Comparison of ENCODE assay signal across 8 cellular contexts in genomic region chr11:83285131-83285770, GRCh38. TPM values are rescaled to one million over a fixed set of nuclear protein-coding genes. Genes with fewer than 3 reads are reported as not detected.
DNase-seq lines count a peak whose midpoint lies in the region; ATAC-seq, FAIRE-seq and TF ChIP-seq lines count a peak whose summit lies in the region.

No MANE protein-coding gene starts in this region.

- TSS peak; percentile 60 for BruUV-seq in K562 (replicated peaks; lab: Mats Ljungman, UMichigan)

- peak overlapping the region; percentile 63 to 89 (median 74) for H3K4me3 ChIP-seq in BLaER1 treated with 17β-estradiol and CSF1 and Interleukin-3, amounts not matched to agents 10 nM and 100 nM
- H3K4me3 ChIP-seq in K562, result peak overlapping the region; percentile 76
- H3K4me3 ChIP-seq in liver (ENCODE audit: low read depth in 1 of 3, low read length in 3 of 3), result peak overlapping the region; percentile 83 to 94 (median 94)
- peak overlapping the region; percentile 70 to 92 (median 84) for H3K4me3 ChIP-seq in upper lobe of left lung

- DNase-seq in K562 (ENCODE audit: extremely low read depth in 1 of 4, low spot score in 3 of 4), result no peak
- DNase-seq in upper lobe of left lung, result no peak
- no peak for DNase-seq in SIG-M5 (lab: John Stamatoyannopoulos, UW)
- no peak for DNase-seq in H54 (ENCODE audit: insufficient read length, low spot score)

- peaks cover 38 to 61% (median 50%) of the 10 kb centered on the region in 10 experiments for H3K4me1 ChIP-seq in BLaER1 treated with 17β-estradiol and CSF1 and Interleukin-3, amounts not matched to agents 10 nM and 100 nM
- H3K4me1 ChIP-seq in K562 (replicated peaks in 1 of 2; ENCODE audit: control insufficient read depth in 2 of 2, insufficient read depth in 2 of 2, low read length in 2 of 2) (peaks cover 6 to 11% of the 10 kb centered on the region in 2 experiments; a peak in 4 of 5 replicates), liver (ENCODE audit: control insufficient read depth in 4 of 4, insufficient read depth in 4 of 4, low read length in 3 of 4) (peaks cover 9 to 50% (median 27%) of the 10 kb centered on the region in 4 donors), upper lobe of left lung (peaks cover 15 to 40% (median 18%) of the 10 kb centered on the region in 4 donors)

- H3K4me2 ChIP-seq in BLaER1 treated with 17β-estradiol and CSF1 and Interleukin-3, amounts not matched to agents 10 nM and 100 nM, result peak overlapping the region; percentile 84 to 96 (median 89)
- H3K4me2 ChIP-seq in K562 (ENCODE audit: insufficient read depth, low read length), result peak overlapping the region; percentile 95

- H3K9me3 ChIP-seq in BLaER1 treated with 17β-estradiol and CSF1 and Interleukin-3, amounts not matched to agents 10 nM and 100 nM (replicated peaks in 1 of 11), result no peaks in the 10 kb centered on the region; a peak in 1 of 22 replicates
- no peaks in the 10 kb centered on the region for H3K9me3 ChIP-seq in K562 (replicated peaks; ENCODE audit: control insufficient read depth, insufficient read depth, low read depth, low read length)
- H3K9me3 ChIP-seq in liver (ENCODE audit: control insufficient read depth in 4 of 4, low read length in 3 of 4), result no peaks in the 10 kb centered on the region
- H3K9me3 ChIP-seq in upper lobe of left lung, result no peaks in the 10 kb centered on the region

- no peaks in the 10 kb centered on the region for H3K9me1 ChIP-seq in K562 (ENCODE audit: control insufficient read depth, insufficient read depth, low read length)

- peaks cover 29% of the 10 kb centered on the region for H3K79me2 ChIP-seq in K562 (ENCODE audit: control insufficient read depth, insufficient read depth, low read length)

- H3K27me3 ChIP-seq in BLaER1 treated with 17β-estradiol and CSF1 and Interleukin-3, amounts not matched to agents 10 nM and 100 nM, result no peaks in the 10 kb centered on the region
- H3K27me3 ChIP-seq in K562 (ENCODE audit: control insufficient read depth in 2 of 2, insufficient read depth in 2 of 2, low read length in 2 of 2), result no peaks in the 10 kb centered on the region
- H3K27me3 ChIP-seq in liver (ENCODE audit: control insufficient read depth in 4 of 4, insufficient read depth in 4 of 4, low read length in 3 of 4), result no peaks in the 10 kb centered on the region
- H3K27me3 ChIP-seq in upper lobe of left lung, result no peaks in the 10 kb centered on the region

- POLR2A ChIA-PET in K562 (lab: Yijun Ruan, JAX), result interaction anchor here (0.7 to 1.4 kb wide), 6 partner anchors 17 to 1270 kb away, joined by 3 to 4 read pairs (median 3); partner anchors contain the start of gene ANKRD42

- TF ChIP-seq CTCF in K562 (IDR thresholded peaks at IDR 0.05 in 2 of 3, conservative IDR thresholded peaks at IDR 0.05 in 1 of 3; ENCODE audit: insufficient read depth in 2 of 3, low read depth in 1 of 3, low read length in 3 of 3) (no peak), liver (IDR thresholded peaks at IDR 0.05; ENCODE audit: low read depth, low read length, missing input control) (no peak), upper lobe of left lung (IDR thresholded peaks at IDR 0.05) (no peak)

- 0% methylated on average over 22 of the region's 22 CpGs for WGBS in K562 (ENCODE audit: insufficient coverage, low coverage, missing lambda C conversion rate)
- 1% methylated on average over 22 of the region's 22 CpGs for WGBS in liver
- 1 to 2% methylated on average over 14 to 22 of the region's 22 CpGs for WGBS in upper lobe of left lung, 2 donors

- ATAC-seq in GM19463 (IDR thresholded peaks at IDR 0.05; ENCODE audit: unreplicated experiment) (peak; percentile 42), HG03520 (IDR thresholded peaks at IDR 0.05; ENCODE audit: unreplicated experiment) (peak; percentile 29), K562 (peak; percentile 70), upper lobe of left lung (ENCODE audit: low FRiP score in 2 of 2) (peak; percentile 74 to 85)

- TF ChIP-seq RAD21 in K562 (CRISPR knock-in tag; conservative IDR thresholded peaks at IDR 0.05 in 1 of 2, IDR thresholded peaks at IDR 0.05 in 1 of 2), result no peak
- no peak for TF ChIP-seq RAD21 in liver (IDR thresholded peaks at IDR 0.05)

- peaks cover 0 to 17% (median 0%) of the 10 kb centered on the region in 11 experiments; a peak in 4 of 22 replicates for H4K20me1 ChIP-seq in BLaER1 treated with 17β-estradiol and CSF1 and Interleukin-3, amounts not matched to agents 10 nM and 100 nM
- no peaks in the 10 kb centered on the region for H4K20me1 ChIP-seq in K562 (replicated peaks; ENCODE audit: control insufficient read depth, insufficient read depth, low read length)

- peaks cover 1 to 22% (median 9%) of the 10 kb centered on the region in 11 experiments; a peak in 13 of 22 replicates for H3K36me3 ChIP-seq in BLaER1 treated with 17β-estradiol and CSF1 and Interleukin-3, amounts not matched to agents 10 nM and 100 nM
- peaks cover 6% of the 10 kb centered on the region; the same call in 2 of the 3 replicates for H3K36me3 ChIP-seq in K562 (ENCODE audit: control insufficient read depth, insufficient read depth, low read length)
- no peaks in the 10 kb centered on the region for H3K36me3 ChIP-seq in liver (ENCODE audit: control insufficient read depth in 4 of 4, insufficient read depth in 3 of 4, low read depth in 1 of 4, low read length in 3 of 4)
- no peaks in the 10 kb centered on the region for H3K36me3 ChIP-seq in upper lobe of left lung

- H3K27ac ChIP-seq in BLaER1 treated with 17β-estradiol and CSF1 and Interleukin-3, amounts not matched to agents 10 nM and 100 nM, result peak overlapping the region; percentile 92 to 100 (median 96)
- peak overlapping the region; percentile 99 for H3K27ac ChIP-seq in K562 (ENCODE audit: extremely low read depth, low read depth, low read length)
- peak overlapping the region; percentile 98 to 99 for H3K27ac ChIP-seq in liver (ENCODE audit: low read depth in 1 of 2, low read length in 2 of 2)
- H3K27ac ChIP-seq in upper lobe of left lung, result peak overlapping the region; percentile 90 to 99 (median 98)

- CTCF ChIA-PET in K562 (lab: Yijun Ruan, JAX; ENCODE audit: low intra/inter-chr PET ratio), result no interaction called here

- TF ChIP-seq EP300 in K562 (IDR thresholded peaks at IDR 0.05; ENCODE audit: low read length) (no peak), upper lobe of left lung (IDR thresholded peaks at IDR 0.05) (no peak)

- peak overlapping the region; percentile 100 for H2AFZ ChIP-seq in K562 (ENCODE audit: low read depth, low read length)

- peak overlapping the region; percentile 91 to 99 (median 95) for H3K9ac ChIP-seq in BLaER1 treated with 17β-estradiol and CSF1 and Interleukin-3, amounts not matched to agents 10 nM and 100 nM
- peak overlapping the region; percentile 97 to 98 for H3K9ac ChIP-seq in K562 (ENCODE audit: insufficient read depth in 1 of 2, low read depth in 2 of 2, low read length in 2 of 2)
- H3K9ac ChIP-seq in liver (ENCODE audit: low read depth in 1 of 2, low read length in 2 of 2), result peak overlapping the region; percentile 71 to 91

- TF ChIP-seq POLR2A in K562 (conservative IDR thresholded peaks at IDR 0.05) (no peak), upper lobe of left lung (IDR thresholded peaks at IDR 0.05) (no peak), H54 (IDR thresholded peaks at IDR 0.05; ENCODE audit: low read depth, low read length) (no peak)

- intact Hi-C loops in K562 (cut with micrococcal nuclease), result loop anchor here (2.0 kb wide), 1 partner anchor 384 kb away; the partner anchor contains the start of genes DDIAS and PRCP

- FAIRE-seq in K562 (lab: Jason Lieb, UNC), result no peak
- no peak for FAIRE-seq in H54 (lab: Jason Lieb, UNC)

- in situ Hi-C loops in K562 (cut with MboI), result no loop called here

TF ChIP-seq in K562, 482 proteins besides CTCF, POLR2A, EP300 and RAD21 (continues in another document):
- TF ChIP-seq ARID1B (IDR thresholded peaks at IDR 0.05), result no peak

TF ChIP-seq in liver, 16 proteins besides CTCF, POLR2A, EP300 and RAD21 (continues in another document):
- no peak for TF ChIP-seq EGR1 (IDR thresholded peaks at IDR 0.05; ENCODE audit: low read depth in 2 of 2)

RNA-seq across cellular contexts. Expression of gene CCDC90B, which starts 0.9 kb away (rescaled TPM):
- 17.5 and 35.0 TPM in 2 replicates for total RNA-seq in K562 (2011; cell fraction: chromatin; rRNA removed; ENCODE audit: low replicate concordance)
- total RNA-seq in K562 (2011; cell fraction: nucleolus; rRNA removed), result 17.8 and 19.7 TPM in 2 replicates
- total RNA-seq in K562 (2011; cell fraction: nucleoplasm; rRNA removed), result 24.1 and 28.1 TPM in 2 replicates
- 38.1 and 42.6 TPM in 2 replicates for total RNA-seq in K562 (2014; rRNA removed)
- 51.8 and 54.6 TPM in 2 replicates for total RNA-seq in K562 (2014; rRNA removed; fragmentation: Illumina TruSeq; extraction: Trizol)
- total RNA-seq in K562 (2015; rRNA removed; fragmentation: Illumina TruSeq; extraction: Trizol), result 51.7 and 58.6 TPM in 2 replicates
- total RNA-seq in K562 (2021), result 26.6 and 31.1 TPM in 2 replicates
- 30.3 and 37.9 TPM in 2 replicates for polyA plus RNA-seq in K562 (2011; rRNA removed)
- polyA plus RNA-seq in K562 (2011; cell fraction: cytosol; rRNA removed), result 13.7 and 18.2 TPM in 2 replicates
- 16.9 and 21.4 TPM in 2 replicates for polyA plus RNA-seq in K562 (2011; cell fraction: nucleus; rRNA removed)
- polyA plus RNA-seq in K562 (2012), result 37.4 and 46.9 TPM in 2 replicates
- 44.8 and 50.5 TPM in 2 replicates for polyA plus RNA-seq in K562 (2014; fragmentation: Illumina TruSeq; extraction: Trizol)
- polyA plus RNA-seq in K562 (2014; fragmentation: Nextera tagmentation; extraction: Ambion mirVana), result 10 to 100 TPM; 60.6 to 63.6 TPM
- polyA plus RNA-seq in K562 (2014; rRNA removed), result 41.5 and 57.0 TPM in 2 replicates
- 36.2 and 39.7 TPM in 2 replicates for polyA minus RNA-seq in K562 (2011; rRNA and poly(A)+ RNA removed)
- polyA minus RNA-seq in K562 (2011; cell fraction: cytosol; rRNA and poly(A)+ RNA removed), result 13.9 and 14.4 TPM in 2 replicates
- polyA minus RNA-seq in K562 (2011; cell fraction: nucleus; rRNA and poly(A)+ RNA removed), result 30.0 and 37.3 TPM in 2 replicates
- total RNA-seq in liver, result 10 to 100 TPM; 20.7 to 35.6 TPM
- polyA plus RNA-seq in liver, result 10 to 100 TPM; 18.8 to 40.5 TPM
- total RNA-seq in upper lobe of left lung, result 10 to 100 TPM in 5 of 6 donors, 1 to 10 TPM in 1; 8.9 to 40.7 (median 20.9) TPM

Comparison
In these comparisons a context has a peak if more than half of its experiments do, and no peak if none do; other contexts are left out.
1. ATAC-seq: peak in every context shown above with its lines; median percentile 80 in upper lobe of left lung; 70 in K562; 42 in GM19463; 29 in HG03520.